ENCODE assay signal across 24 cellular contexts in the genomic region with DNA sequence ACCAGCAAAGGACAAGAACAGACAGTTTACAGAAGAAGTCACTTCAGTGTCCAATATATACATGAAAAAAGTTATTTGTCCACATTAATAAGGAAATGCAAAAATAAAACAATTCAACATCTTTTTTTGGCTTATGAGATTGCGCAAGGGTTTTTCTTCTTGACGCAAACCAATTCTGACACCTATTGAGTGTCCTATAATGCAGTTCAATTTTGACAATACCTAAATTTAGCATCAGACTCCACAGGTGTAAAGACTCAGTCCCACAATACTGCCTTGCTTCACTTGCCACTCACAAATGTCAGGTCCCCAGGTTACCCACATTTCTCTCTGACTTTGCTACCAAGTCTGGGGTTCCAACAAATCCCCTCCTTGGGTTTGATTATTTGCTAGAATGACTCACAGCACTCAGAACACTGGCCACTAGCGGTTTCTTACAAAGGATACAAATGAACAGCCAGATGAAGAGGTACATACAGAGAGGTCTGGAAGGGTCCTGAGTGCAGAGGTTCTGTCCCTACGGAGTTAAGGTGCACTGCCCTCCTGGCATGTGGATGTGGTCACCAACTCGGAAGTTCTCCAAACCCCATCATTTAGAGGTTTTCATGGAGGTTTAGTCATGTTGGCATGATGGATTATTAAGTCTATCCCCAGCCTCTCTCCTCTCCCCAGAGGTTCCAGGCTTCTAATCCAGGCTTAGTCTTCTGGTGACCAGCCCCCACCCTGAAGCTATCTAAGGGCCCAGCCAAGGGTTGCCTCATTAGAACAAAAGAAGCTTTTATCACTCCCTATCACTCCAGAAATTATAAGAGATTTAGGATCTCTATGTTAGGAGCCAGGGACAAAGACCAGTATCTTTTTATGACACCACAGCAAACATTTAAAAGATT. TPM values are rescaled to one million over a fixed set of nuclear protein-coding genes. Genes with fewer than 3 reads are reported as not detected.
DNase-seq lines count a peak whose midpoint lies in the region; ATAC-seq, FAIRE-seq and TF ChIP-seq lines count a peak whose summit lies in the region.
"Had no signal": no experiment of that assay in that cellular context is flagged by ENCODE, and none has a peak within 500 bp of the region (broad histone marks: within the 10 kb centered on the region; RNA-seq: fewer than 3 reads in every experiment).

No MANE protein-coding gene starts in this region.

- no peaks in the 10 kb centered on the region for H3K36me3 ChIP-seq in HAP-1 (replicated peaks)
- peaks cover 44% of the 10 kb centered on the region for H3K36me3 ChIP-seq in K562 (ENCODE audit: control insufficient read depth, insufficient read depth, low read length)
- H3K36me3 ChIP-seq: adrenal gland, cardiac muscle cell, thoracic aorta had no signal

- no peak for TF ChIP-seq CTCF in K562 (IDR thresholded peaks at IDR 0.05 in 2 of 3, conservative IDR thresholded peaks at IDR 0.05 in 1 of 3; ENCODE audit: insufficient read depth in 2 of 3, low read depth in 1 of 3, low read length in 3 of 3)

- peaks cover 0 to 5% of the 10 kb centered on the region in 2 donors for H3K9me3 Mint-ChIP-seq in activated naive CD4-positive, alpha-beta T cell treated with anti-CD3 and anti-CD28 coated beads, Interleukin-2, amount 50 U/mL, for 72 hours
- H3K9me3 Mint-ChIP-seq: CD4-positive, alpha-beta memory T cell had no signal

- no peak for FAIRE-seq in K562 (lab: Jason Lieb, UNC)
- FAIRE-seq: endothelial cell of umbilical vein, GM12892, small intestine had no signal

- no peak overlapping the region; a peak in 1 of 4 replicates for H3K9ac ChIP-seq in K562 (ENCODE audit: insufficient read depth in 1 of 2, low read depth in 2 of 2, low read length in 2 of 2)

- H3K4me1 ChIP-seq in HAP-1: peaks cover 9% of the 10 kb centered on the region
- H3K4me1 ChIP-seq in K562 (replicated peaks in 1 of 2; ENCODE audit: control insufficient read depth in 2 of 2, insufficient read depth in 2 of 2, low read length in 2 of 2): peaks cover 0 to 26% of the 10 kb centered on the region in 2 experiments; a peak in 4 of 5 replicates
- H3K4me1 ChIP-seq: adrenal gland had no signal

- no peak overlapping the region for H3K4me3 ChIP-seq in HAP-1
- no peak overlapping the region for H3K4me3 ChIP-seq in K562
- H3K4me3 ChIP-seq: adrenal gland, cardiac muscle cell, dorsolateral prefrontal cortex, lung, SK-N-MC, thoracic aorta had no signal

- no peaks in the 10 kb centered on the region for H3K79me2 ChIP-seq in K562 (ENCODE audit: control insufficient read depth, insufficient read depth, low read length)

- H3K36me3 Mint-ChIP-seq in activated naive CD4-positive, alpha-beta T cell treated with anti-CD3 and anti-CD28 coated beads, Interleukin-2, amount 50 U/mL, for 72 hours: peaks cover 0 to 7% of the 10 kb centered on the region in 2 donors
- H3K36me3 Mint-ChIP-seq: CD4-positive, alpha-beta memory T cell had no signal

- no peak overlapping the region for H3K27ac Mint-ChIP-seq in activated naive CD4-positive, alpha-beta T cell treated with anti-CD3 and anti-CD28 coated beads, Interleukin-2, amount 50 U/mL, for 72 hours
- H3K27ac Mint-ChIP-seq: CD4-positive, alpha-beta memory T cell had no signal

- no peak for TF ChIP-seq EP300 in K562 (IDR thresholded peaks at IDR 0.05; ENCODE audit: low read length)

- CTCF ChIA-PET in K562 (lab: Yijun Ruan, JAX; ENCODE audit: low intra/inter-chr PET ratio): no interaction called here

- intact Hi-C loops in K562 (cut with micrococcal nuclease): no loop called here
- intact Hi-C loops in left colon (cut with DNase I, micrococcal nuclease): no loop called here

- TF ChIP-seq POLR2A in K562 (conservative IDR thresholded peaks at IDR 0.05): no peak

- H3K9me1 ChIP-seq in K562 (ENCODE audit: control insufficient read depth, insufficient read depth, low read length): no peaks in the 10 kb centered on the region

- POLR2A ChIA-PET in K562 (lab: Yijun Ruan, JAX): interaction anchor here (0.6 kb wide), 1 partner anchor 80 kb away, joined by 3 read pairs; no protein-coding TSS in a partner anchor

- in situ Hi-C loops in HAP-1 (cut with MboI; ENCODE audit: low sequenced_read_pairs): no loop called here
- in situ Hi-C loops in K562 (cut with MboI): no loop called here

- TF ChIP-seq RAD21 in K562 (CRISPR knock-in tag; conservative IDR thresholded peaks at IDR 0.05 in 1 of 2, IDR thresholded peaks at IDR 0.05 in 1 of 2): no peak

- WGBS in K562 (ENCODE audit: insufficient coverage, low coverage, missing lambda C conversion rate): 62% methylated on average over 5 of the region's 5 CpGs

- no peaks in the 10 kb centered on the region for H4K20me1 ChIP-seq in K562 (replicated peaks; ENCODE audit: control insufficient read depth, insufficient read depth, low read length)

- DNase-seq in HAP-1 (ENCODE audit: low spot score in 2 of 2) (peak; percentile 45 to 47), NCI-H82 treated with DMSO at 0.1 percent for 48 hours (lab: John Stamatoyannopoulos, UW; ENCODE audit: unreplicated experiment) (peak; percentile 45), K562 (ENCODE audit: extremely low read depth in 1 of 4, low spot score in 3 of 4) (no peak), left colon (no peak)
- DNase-seq in activated effector memory CD4-positive, alpha-beta T cell treated with Interleukin-2 at 50 U/mL for 16 hours: no peak
- no peak for DNase-seq in activated naive CD4-positive, alpha-beta T cell treated with anti-CD3 and anti-CD28 coated beads, Interleukin-2, amount 50 U/mL, for 72 hours (ENCODE audit: low spot score in 2 of 2)
- DNase-seq: adrenal gland; CD4-positive, alpha-beta memory T cell; DND-41; dorsolateral prefrontal cortex; NCI-H1417; NCI-H2107; small intestine; stimulated activated CD4-positive, alpha-beta T cell treated with anti-CD3 and anti-CD28 coated beads, Interleukin-4, amount 100 ng/mL, for 1 hour; stimulated activated naive CD4-positive, alpha-beta T cell; T-helper 2 cell had no signal

- no peak overlapping the region for H2AFZ ChIP-seq in K562 (ENCODE audit: low read depth, low read length)

- H3K4me2 ChIP-seq in K562 (ENCODE audit: insufficient read depth, low read length): no peak overlapping the region

- ATAC-seq in K562: peak; percentile 74
- peak; percentile 22 for ATAC-seq in left colon
- ATAC-seq in activated naive CD4-positive, alpha-beta T cell treated with anti-CD3 and anti-CD28 coated beads, Interleukin-2, amount 50 U/mL, for 72 hours: no peak
- no peak for ATAC-seq in HG03432 (IDR thresholded peaks at IDR 0.05; ENCODE audit: unreplicated experiment)
- ATAC-seq: Panc1 had no signal

- H3K9me3 ChIP-seq in HAP-1 (no peaks in the 10 kb centered on the region), K562 (replicated peaks; ENCODE audit: control insufficient read depth, insufficient read depth, low read depth, low read length) (no peaks in the 10 kb centered on the region)
- H3K9me3 ChIP-seq: adrenal gland, thoracic aorta had no signal

- H3K27me3 ChIP-seq in HAP-1 (ENCODE audit: low read depth): no peaks in the 10 kb centered on the region
- no peaks in the 10 kb centered on the region for H3K27me3 ChIP-seq in K562 (ENCODE audit: control insufficient read depth in 2 of 2, insufficient read depth in 2 of 2, low read length in 2 of 2)
- H3K27me3 ChIP-seq: adrenal gland, cardiac muscle cell, dorsolateral prefrontal cortex had no signal

- H3K27ac ChIP-seq in K562 (ENCODE audit: extremely low read depth, low read depth, low read length): no peak overlapping the region
- H3K27ac ChIP-seq: adrenal gland, cardiac muscle cell, SK-N-MC, thoracic aorta had no signal

- no TSS peak for BruUV-seq in K562 (replicated peaks; lab: Mats Ljungman, UMichigan)

RNA-seq across cellular contexts. Expression of a gene that starts 27.0 kb away (rescaled TPM):
- 50.2 and 52.9 TPM in 2 replicates for total RNA-seq in K562 (2011; cell fraction: chromatin; rRNA removed; ENCODE audit: low replicate concordance)
- 43.7 and 56.8 TPM in 2 replicates for total RNA-seq in K562 (2011; cell fraction: nucleolus; rRNA removed)
- total RNA-seq in K562 (2011; cell fraction: nucleoplasm; rRNA removed): 53.5 and 62.8 TPM in 2 replicates
- total RNA-seq in K562 (2014; rRNA removed): 7.0 and 9.9 TPM in 2 replicates
- total RNA-seq in K562 (2014; rRNA removed; fragmentation: Illumina TruSeq; extraction: Trizol): 7.3 and 8.3 TPM in 2 replicates
- 6.3 and 6.9 TPM in 2 replicates for total RNA-seq in K562 (2015; rRNA removed; fragmentation: Illumina TruSeq; extraction: Trizol)
- 11.5 and 13.3 TPM in 2 replicates for total RNA-seq in K562 (2021)
- polyA plus RNA-seq in K562 (2011; rRNA removed): 16.6 and 18.9 TPM in 2 replicates
- 19.7 and 24.6 TPM in 2 replicates for polyA plus RNA-seq in K562 (2011; cell fraction: cytosol; rRNA removed)
- 77.0 and 105 TPM in 2 replicates for polyA plus RNA-seq in K562 (2011; cell fraction: nucleus; rRNA removed)
- 5.5 and 7.3 TPM in 2 replicates for polyA plus RNA-seq in K562 (2012)
- 12.5 and 15.7 TPM in 2 replicates for polyA plus RNA-seq in K562 (2014; fragmentation: Illumina TruSeq; extraction: Trizol)
- 1 to 10 TPM; 3.0 to 3.3 TPM for polyA plus RNA-seq in K562 (2014; fragmentation: Nextera tagmentation; extraction: Ambion mirVana)
- polyA plus RNA-seq in K562 (2014; rRNA removed): 8.4 and 9.0 TPM in 2 replicates
- 15.8 TPM in 2 replicates for polyA minus RNA-seq in K562 (2011; rRNA and poly(A)+ RNA removed)
- polyA minus RNA-seq in K562 (2011; cell fraction: cytosol; rRNA and poly(A)+ RNA removed): 8.6 and 11.3 TPM in 2 replicates
- polyA minus RNA-seq in K562 (2011; cell fraction: nucleus; rRNA and poly(A)+ RNA removed): 15.1 and 16.0 TPM in 2 replicates
- 10 to 100 TPM; 35.2 to 59.3 TPM for total RNA-seq in left colon
- total RNA-seq in activated naive CD4-positive, alpha-beta T cell treated with anti-CD3 and anti-CD28 coated beads, Interleukin-2, amount 50 U/mL, for 72 hours: 1 to 10 TPM; 3.1 to 5.5 TPM

RNA-seq across cellular contexts. Expression of a gene that starts 48.3 kb away (rescaled TPM):
- 10.8 and 13.1 TPM in 2 replicates for total RNA-seq in K562 (2011; cell fraction: chromatin; rRNA removed; ENCODE audit: low replicate concordance)
- total RNA-seq in K562 (2011; cell fraction: nucleolus; rRNA removed): 15.8 and 21.3 TPM in 2 replicates
- 10.2 and 12.6 TPM in 2 replicates for total RNA-seq in K562 (2011; cell fraction: nucleoplasm; rRNA removed)
- total RNA-seq in K562 (2014; rRNA removed): 6.5 and 7.9 TPM in 2 replicates
- total RNA-seq in K562 (2014; rRNA removed; fragmentation: Illumina TruSeq; extraction: Trizol): 5.7 and 6.2 TPM in 2 replicates
- total RNA-seq in K562 (2015; rRNA removed; fragmentation: Illumina TruSeq; extraction: Trizol): 4.5 and 4.8 TPM in 2 replicates
- 7.6 and 9.6 TPM in 2 replicates for total RNA-seq in K562 (2021)
- polyA plus RNA-seq in K562 (2011; rRNA removed): 5.2 and 9.5 TPM in 2 replicates
- polyA plus RNA-seq in K562 (2011; cell fraction: cytosol; rRNA removed): 3.8 and 8.4 TPM in 2 replicates
- polyA plus RNA-seq in K562 (2011; cell fraction: nucleus; rRNA removed): 9.1 and 22.6 TPM in 2 replicates
- 1.1 and 2.8 TPM in 2 replicates for polyA plus RNA-seq in K562 (2012)
- polyA plus RNA-seq in K562 (2014; fragmentation: Illumina TruSeq; extraction: Trizol): 5.8 and 6.1 TPM in 2 replicates
- polyA plus RNA-seq in K562 (2014; fragmentation: Nextera tagmentation; extraction: Ambion mirVana): 1 to 10 TPM; 2.7 to 2.9 TPM
- polyA plus RNA-seq in K562 (2014; rRNA removed): 6.0 and 7.0 TPM in 2 replicates
- polyA minus RNA-seq in K562 (2011; rRNA and poly(A)+ RNA removed): 4.2 and 9.2 TPM in 2 replicates
- 4.4 and 7.5 TPM in 2 replicates for polyA minus RNA-seq in K562 (2011; cell fraction: cytosol; rRNA and poly(A)+ RNA removed)
- polyA minus RNA-seq in K562 (2011; cell fraction: nucleus; rRNA and poly(A)+ RNA removed): 7.0 and 13.3 TPM in 2 replicates
- total RNA-seq in left colon: 1 to 10 TPM; 3.8 to 7.3 TPM
- total RNA-seq in activated naive CD4-positive, alpha-beta T cell treated with anti-CD3 and anti-CD28 coated beads, Interleukin-2, amount 50 U/mL, for 72 hours: 1 to 10 TPM; 1.5 to 1.9 TPM
- polyA plus RNA-seq: CD4-positive, alpha-beta memory T cell had no signal

Comparison
In these comparisons a context has a peak if more than half of its experiments do, and no peak if none do; other contexts are left out.
1. DNase-seq: peak in HAP-1 (2 of 2) and NCI-H82 treated with DMSO at 0.1 percent for 48 hours (single experiment); none in K562 (0 of 4), left colon (0 of 2), activated effector memory CD4-positive, alpha-beta T cell treated with Interleukin-2 at 50 U/mL for 16 hours (single experiment) and activated naive CD4-positive, alpha-beta T cell treated with anti-CD3 and anti-CD28 coated beads, Interleukin-2, amount 50 U/mL, for 72 hours (0 of 2).
2. ATAC-seq: peak in K562 (single experiment) and left colon (single experiment); none in activated naive CD4-positive, alpha-beta T cell treated with anti-CD3 and anti-CD28 coated beads, Interleukin-2, amount 50 U/mL, for 72 hours (0 of 2) and HG03432 (single experiment).